In the genomic region with DNA sequence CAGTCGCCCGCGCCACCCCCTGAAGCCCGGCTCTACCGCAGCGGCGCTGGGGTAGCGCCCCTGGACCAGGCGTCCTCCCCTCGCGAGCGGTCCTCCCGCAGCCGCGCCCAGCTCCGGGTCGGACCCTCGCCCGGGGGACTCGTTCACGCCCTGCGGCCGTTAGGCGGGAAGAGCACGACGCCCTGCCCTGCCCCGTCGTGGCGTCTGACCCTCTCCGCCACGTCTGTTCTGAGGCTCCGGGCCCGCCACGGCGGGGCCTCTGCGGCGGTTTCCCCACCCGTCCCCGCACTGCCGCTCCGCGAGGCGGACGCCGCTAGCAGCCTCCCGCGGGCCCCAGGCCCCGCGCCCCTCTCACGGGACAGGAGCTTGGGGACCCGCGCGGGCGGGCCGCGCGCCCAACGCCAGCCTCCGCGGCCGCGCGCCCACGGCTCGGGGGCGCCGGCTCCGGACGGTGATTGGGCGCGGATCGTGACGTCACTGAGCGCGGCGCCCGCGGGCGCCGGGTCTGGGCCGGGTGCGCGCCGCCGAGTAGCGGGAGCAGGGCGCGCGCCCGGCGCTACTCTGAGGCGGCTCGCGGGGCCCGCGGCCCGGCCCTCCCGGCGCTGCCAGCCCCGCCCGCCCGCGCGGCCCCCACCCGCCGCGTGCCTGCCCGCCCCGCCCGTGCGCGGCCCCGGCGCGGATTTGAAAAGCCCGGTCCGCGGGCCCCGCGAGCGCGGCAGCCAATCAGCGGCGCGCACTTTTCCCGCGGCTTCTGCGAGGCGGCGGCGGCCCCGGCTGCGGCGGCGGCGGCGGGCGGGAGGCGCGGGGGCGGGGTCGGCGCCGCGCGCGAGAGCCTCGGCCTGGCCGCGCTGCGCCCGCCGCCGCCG, we compare ENCODE assay signal across 1 cellular context.
TF ChIP-seq lines count a peak whose summit lies in the region.

TSS of gene NSD2 (plus strand) at position 816 of the 866 bp plus-strand sequence. CDS start 29,262 bp downstream, outside the sequence.

TF ChIP-seq in GM12878, 131 proteins besides CTCF, POLR2A, EP300 and RAD21 (continued from another document):
- peak; percentile 98 for TF ChIP-seq LARP7 (IDR thresholded peaks at IDR 0.05)
- TF ChIP-seq DPF2 (IDR thresholded peaks at IDR 0.05), result peak; percentile 90
- peak; percentile 40; the same call in 1 of the 2 replicates for TF ChIP-seq POLR2AphosphoS2 (IDR thresholded peaks at IDR 0.05; ENCODE audit: low read depth, low read length)
- TF ChIP-seq SMAD5 (IDR thresholded peaks at IDR 0.05; ENCODE audit: low read depth), result peak; percentile 89; the same call in 1 of the 2 replicates
- no peak for TF ChIP-seq CHD4 (IDR thresholded peaks at IDR 0.05)
- TF ChIP-seq ZNF687 (IDR thresholded peaks at IDR 0.05), result peak; percentile 73
- peak; percentile 95 for TF ChIP-seq IKZF1 (conservative IDR thresholded peaks at IDR 0.05)
TF ChIP-seq in GM12878: peak in this region for 33.
